In genomic region chr4:88341227-88342192, GRCh38 we compare ENCODE assay signal across 9 cellular contexts. TPM values are rescaled to one million over a fixed set of nuclear protein-coding genes. Genes with fewer than 3 reads are reported as not detected.
A peak's percentile ranks its signal among the peaks of the same experiment; 100 is the strongest.
DNase-seq lines count a peak whose midpoint lies in the region; ATAC-seq and TF ChIP-seq lines count a peak whose summit lies in the region.
"Had no signal": no experiment of that assay in that cellular context is flagged by ENCODE, and none has a peak within 500 bp of the region (broad histone marks: within the 10 kb centered on the region; RNA-seq: fewer than 3 reads in every experiment).

No MANE protein-coding gene starts in this region.

- ATAC-seq in HG02981 (IDR thresholded peaks at IDR 0.05; ENCODE audit: unreplicated experiment): no peak

- H3K9ac ChIP-seq in OCI-LY3 (ENCODE audit: low read length): no peak overlapping the region

- H3K4me3 ChIP-seq in OCI-LY3 (ENCODE audit: low read length): no peak overlapping the region
- H3K4me3 ChIP-seq in fibroblast of mammary gland (ENCODE audit: control insufficient read depth, low read depth, low read length): no peak overlapping the region
- H3K4me3 ChIP-seq in osteoblast (ENCODE audit: insufficient read depth, low read length): no peak overlapping the region
- no peak overlapping the region for H3K4me3 ChIP-seq in H7 (ENCODE audit: insufficient read depth, low read depth, low read length)

- TF ChIP-seq CTCF in OCI-LY3 (IDR thresholded peaks at IDR 0.05; ENCODE audit: low read depth, low read length) (no peak), fibroblast of mammary gland (conservative IDR thresholded peaks at IDR 0.05; ENCODE audit: control insufficient read depth, insufficient read depth, low read depth, low read length) (no peak), osteoblast (IDR thresholded peaks at IDR 0.05; ENCODE audit: extremely low read depth, low read depth, low read length) (no peak)

- H3K4me2 ChIP-seq in OCI-LY3 (ENCODE audit: low read length) (0 out of 2 replicates have a peak overlapping the region, but pooled peaks have one; percentile 3), osteoblast (ENCODE audit: insufficient read depth, low read length) (peak overlapping the region; percentile 63)

- H3K27ac ChIP-seq in OCI-LY3 (ENCODE audit: low read length): no peak overlapping the region
- peak overlapping the region; percentile 77 for H3K27ac ChIP-seq in osteoblast (ENCODE audit: low read depth, low read length)

- H3K4me1 ChIP-seq in OCI-LY3 (ENCODE audit: low read length) (peaks cover 9% of the 10 kb centered on the region), osteoblast (ENCODE audit: insufficient read depth, low read length) (peaks cover 10% of the 10 kb centered on the region)

- no peaks in the 10 kb centered on the region for H4K20me1 ChIP-seq in OCI-LY3 (ENCODE audit: insufficient read depth, low read length)
- no peaks in the 10 kb centered on the region for H4K20me1 ChIP-seq in osteoblast (ENCODE audit: insufficient read depth, low read length)

- no peaks in the 10 kb centered on the region for H3K9me3 ChIP-seq in OCI-LY3 (ENCODE audit: insufficient read depth, low read length)
- no peaks in the 10 kb centered on the region for H3K9me3 ChIP-seq in osteoblast (ENCODE audit: low read depth, low read length)

- H3K79me2 ChIP-seq in OCI-LY3 (ENCODE audit: low read length) (no peaks in the 10 kb centered on the region), osteoblast (ENCODE audit: insufficient read depth, low read length) (no peaks in the 10 kb centered on the region)

- H3K36me3 ChIP-seq in OCI-LY3 (replicated peaks; ENCODE audit: low read depth, low read length): no peaks in the 10 kb centered on the region
- H3K36me3 ChIP-seq in osteoblast (ENCODE audit: insufficient read depth, low read length): no peaks in the 10 kb centered on the region
- no peaks in the 10 kb centered on the region for H3K36me3 ChIP-seq in H7 (replicated peaks; ENCODE audit: control insufficient read depth, insufficient read depth, low read length)

- H2AFZ ChIP-seq in OCI-LY3 (ENCODE audit: low read depth, low read length) (no peak overlapping the region), osteoblast (ENCODE audit: low read length) (peak overlapping the region; percentile 56)

- DNase-seq in DMS53 treated with DMSO at 0.1 percent for 48 hours (lab: John Stamatoyannopoulos, UW; ENCODE audit: unreplicated experiment) (peak; percentile 87), fibroblast of mammary gland (ENCODE audit: low read depth) (peak; percentile 97), osteoblast (ENCODE audit: insufficient read length, low spot score, missing footprints) (peak; percentile 88), NCI-H2196 treated with DMSO at 0.1 percent for 48 hours (lab: John Stamatoyannopoulos, UW; ENCODE audit: unreplicated experiment) (no peak), H7 (no peak)
- no peak for DNase-seq in stimulated activated CD4-positive, alpha-beta T cell treated with anti-CD3 and anti-CD28 coated beads, Interleukin-2, amount 100 ng/mL, for 48 hours
- DNase-seq: cerebellar nuclear complex had no signal

- H3K27me3 ChIP-seq in OCI-LY3 (ENCODE audit: low read depth, low read length): no peaks in the 10 kb centered on the region
- no peaks in the 10 kb centered on the region for H3K27me3 ChIP-seq in osteoblast (ENCODE audit: insufficient read depth, low read length)
- H3K27me3 ChIP-seq in H7 (ENCODE audit: control insufficient read depth, insufficient read depth, low read length): no peaks in the 10 kb centered on the region

RNA-seq across cellular contexts. Expression of gene HERC6, which starts 37.1 kb away (rescaled TPM):
- total RNA-seq in osteoblast: 12.4 and 21.4 TPM in 2 replicates
- 1.9 and 2.9 TPM in 2 replicates for total RNA-seq in H7 (2014; rRNA removed; shearing (Covaris generic))

RNA-seq across cellular contexts. Expression of gene PPM1K, which starts 57.1 kb away (rescaled TPM):
- total RNA-seq in osteoblast: 21.0 and 21.2 TPM in 2 replicates
- total RNA-seq in H7 (2014; rRNA removed; shearing (Covaris generic)): 19.8 and 21.4 TPM in 2 replicates

Comparison
In these comparisons a context has a peak if more than half of its experiments do, and no peak if none do; other contexts are left out.
1. DNase-seq: peak in DMS53 treated with DMSO at 0.1 percent for 48 hours (single experiment), fibroblast of mammary gland (single experiment) and osteoblast (single experiment); none in stimulated activated CD4-positive, alpha-beta T cell treated with anti-CD3 and anti-CD28 coated beads, Interleukin-2, amount 100 ng/mL, for 48 hours (0 of 2), NCI-H2196 treated with DMSO at 0.1 percent for 48 hours (single experiment) and H7 (single experiment).